ENCODE assay signal across 2 cellular contexts in the genomic region with DNA sequence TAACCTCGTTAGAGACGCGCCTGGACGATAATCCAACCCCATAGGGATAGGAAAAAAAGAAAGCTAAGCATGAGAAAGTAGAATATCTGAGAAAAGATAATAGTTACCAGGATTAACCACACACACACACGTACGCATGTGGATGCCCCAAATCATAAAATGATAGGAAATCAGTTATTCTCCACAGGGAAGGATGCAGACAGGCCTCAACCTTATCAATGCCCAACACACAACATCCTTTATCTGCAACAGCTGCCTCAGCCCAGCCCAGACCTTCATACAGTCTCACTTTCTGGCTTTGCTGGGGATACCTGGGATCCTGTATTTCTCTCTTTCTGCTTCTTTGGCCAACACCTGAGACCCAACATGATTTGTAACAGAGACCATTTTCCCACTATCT.
TF ChIP-seq lines count a peak whose summit lies in the region.

No MANE protein-coding gene starts in this region.

TF ChIP-seq in GM23338, 12 proteins besides CTCF, POLR2A, EP300 and RAD21 (continued from another document and continues in another):
- TF ChIP-seq, protein P1, sequence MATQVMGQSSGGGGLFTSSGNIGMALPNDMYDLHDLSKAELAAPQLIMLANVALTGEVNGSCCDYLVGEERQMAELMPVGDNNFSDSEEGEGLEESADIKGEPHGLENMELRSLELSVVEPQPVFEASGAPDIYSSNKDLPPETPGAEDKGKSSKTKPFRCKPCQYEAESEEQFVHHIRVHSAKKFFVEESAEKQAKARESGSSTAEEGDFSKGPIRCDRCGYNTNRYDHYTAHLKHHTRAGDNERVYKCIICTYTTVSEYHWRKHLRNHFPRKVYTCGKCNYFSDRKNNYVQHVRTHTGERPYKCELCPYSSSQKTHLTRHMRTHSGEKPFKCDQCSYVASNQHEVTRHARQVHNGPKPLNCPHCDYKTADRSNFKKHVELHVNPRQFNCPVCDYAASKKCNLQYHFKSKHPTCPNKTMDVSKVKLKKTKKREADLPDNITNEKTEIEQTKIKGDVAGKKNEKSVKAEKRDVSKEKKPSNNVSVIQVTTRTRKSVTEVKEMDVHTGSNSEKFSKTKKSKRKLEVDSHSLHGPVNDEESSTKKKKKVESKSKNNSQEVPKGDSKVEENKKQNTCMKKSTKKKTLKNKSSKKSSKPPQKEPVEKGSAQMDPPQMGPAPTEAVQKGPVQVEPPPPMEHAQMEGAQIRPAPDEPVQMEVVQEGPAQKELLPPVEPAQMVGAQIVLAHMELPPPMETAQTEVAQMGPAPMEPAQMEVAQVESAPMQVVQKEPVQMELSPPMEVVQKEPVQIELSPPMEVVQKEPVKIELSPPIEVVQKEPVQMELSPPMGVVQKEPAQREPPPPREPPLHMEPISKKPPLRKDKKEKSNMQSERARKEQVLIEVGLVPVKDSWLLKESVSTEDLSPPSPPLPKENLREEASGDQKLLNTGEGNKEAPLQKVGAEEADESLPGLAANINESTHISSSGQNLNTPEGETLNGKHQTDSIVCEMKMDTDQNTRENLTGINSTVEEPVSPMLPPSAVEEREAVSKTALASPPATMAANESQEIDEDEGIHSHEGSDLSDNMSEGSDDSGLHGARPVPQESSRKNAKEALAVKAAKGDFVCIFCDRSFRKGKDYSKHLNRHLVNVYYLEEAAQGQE (IDR thresholded peaks at IDR 0.05; ENCODE audit: unreplicated experiment), result no peak
- TF ChIP-seq EZH2phosphoT487 (IDR thresholded peaks at IDR 0.05; ENCODE audit: unreplicated experiment) (no peak), EZH2 (IDR thresholded peaks at IDR 0.05; ENCODE audit: low read depth, unreplicated experiment) (no peak), ZNF331 (CRISPR knock-in tag; IDR thresholded peaks at IDR 0.05; ENCODE audit: low read depth) (no peak), NANOG (IDR thresholded peaks at IDR 0.05; ENCODE audit: borderline replicate concordance) (no peak), STAT1 (IDR thresholded peaks at IDR 0.05; ENCODE audit: unreplicated experiment) (no peak), CREB1 (CRISPR knock-in tag; IDR thresholded peaks at IDR 0.05; ENCODE audit: low read depth) (no peak), ZNF114 (CRISPR knock-in tag; IDR thresholded peaks at IDR 0.05) (no peak)
- TF ChIP-seq, protein P2, sequence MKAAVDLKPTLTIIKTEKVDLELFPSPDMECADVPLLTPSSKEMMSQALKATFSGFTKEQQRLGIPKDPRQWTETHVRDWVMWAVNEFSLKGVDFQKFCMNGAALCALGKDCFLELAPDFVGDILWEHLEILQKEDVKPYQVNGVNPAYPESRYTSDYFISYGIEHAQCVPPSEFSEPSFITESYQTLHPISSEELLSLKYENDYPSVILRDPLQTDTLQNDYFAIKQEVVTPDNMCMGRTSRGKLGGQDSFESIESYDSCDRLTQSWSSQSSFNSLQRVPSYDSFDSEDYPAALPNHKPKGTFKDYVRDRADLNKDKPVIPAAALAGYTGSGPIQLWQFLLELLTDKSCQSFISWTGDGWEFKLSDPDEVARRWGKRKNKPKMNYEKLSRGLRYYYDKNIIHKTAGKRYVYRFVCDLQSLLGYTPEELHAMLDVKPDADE (IDR thresholded peaks at IDR 0.05), result no peak
- TF ChIP-seq, protein P3, sequence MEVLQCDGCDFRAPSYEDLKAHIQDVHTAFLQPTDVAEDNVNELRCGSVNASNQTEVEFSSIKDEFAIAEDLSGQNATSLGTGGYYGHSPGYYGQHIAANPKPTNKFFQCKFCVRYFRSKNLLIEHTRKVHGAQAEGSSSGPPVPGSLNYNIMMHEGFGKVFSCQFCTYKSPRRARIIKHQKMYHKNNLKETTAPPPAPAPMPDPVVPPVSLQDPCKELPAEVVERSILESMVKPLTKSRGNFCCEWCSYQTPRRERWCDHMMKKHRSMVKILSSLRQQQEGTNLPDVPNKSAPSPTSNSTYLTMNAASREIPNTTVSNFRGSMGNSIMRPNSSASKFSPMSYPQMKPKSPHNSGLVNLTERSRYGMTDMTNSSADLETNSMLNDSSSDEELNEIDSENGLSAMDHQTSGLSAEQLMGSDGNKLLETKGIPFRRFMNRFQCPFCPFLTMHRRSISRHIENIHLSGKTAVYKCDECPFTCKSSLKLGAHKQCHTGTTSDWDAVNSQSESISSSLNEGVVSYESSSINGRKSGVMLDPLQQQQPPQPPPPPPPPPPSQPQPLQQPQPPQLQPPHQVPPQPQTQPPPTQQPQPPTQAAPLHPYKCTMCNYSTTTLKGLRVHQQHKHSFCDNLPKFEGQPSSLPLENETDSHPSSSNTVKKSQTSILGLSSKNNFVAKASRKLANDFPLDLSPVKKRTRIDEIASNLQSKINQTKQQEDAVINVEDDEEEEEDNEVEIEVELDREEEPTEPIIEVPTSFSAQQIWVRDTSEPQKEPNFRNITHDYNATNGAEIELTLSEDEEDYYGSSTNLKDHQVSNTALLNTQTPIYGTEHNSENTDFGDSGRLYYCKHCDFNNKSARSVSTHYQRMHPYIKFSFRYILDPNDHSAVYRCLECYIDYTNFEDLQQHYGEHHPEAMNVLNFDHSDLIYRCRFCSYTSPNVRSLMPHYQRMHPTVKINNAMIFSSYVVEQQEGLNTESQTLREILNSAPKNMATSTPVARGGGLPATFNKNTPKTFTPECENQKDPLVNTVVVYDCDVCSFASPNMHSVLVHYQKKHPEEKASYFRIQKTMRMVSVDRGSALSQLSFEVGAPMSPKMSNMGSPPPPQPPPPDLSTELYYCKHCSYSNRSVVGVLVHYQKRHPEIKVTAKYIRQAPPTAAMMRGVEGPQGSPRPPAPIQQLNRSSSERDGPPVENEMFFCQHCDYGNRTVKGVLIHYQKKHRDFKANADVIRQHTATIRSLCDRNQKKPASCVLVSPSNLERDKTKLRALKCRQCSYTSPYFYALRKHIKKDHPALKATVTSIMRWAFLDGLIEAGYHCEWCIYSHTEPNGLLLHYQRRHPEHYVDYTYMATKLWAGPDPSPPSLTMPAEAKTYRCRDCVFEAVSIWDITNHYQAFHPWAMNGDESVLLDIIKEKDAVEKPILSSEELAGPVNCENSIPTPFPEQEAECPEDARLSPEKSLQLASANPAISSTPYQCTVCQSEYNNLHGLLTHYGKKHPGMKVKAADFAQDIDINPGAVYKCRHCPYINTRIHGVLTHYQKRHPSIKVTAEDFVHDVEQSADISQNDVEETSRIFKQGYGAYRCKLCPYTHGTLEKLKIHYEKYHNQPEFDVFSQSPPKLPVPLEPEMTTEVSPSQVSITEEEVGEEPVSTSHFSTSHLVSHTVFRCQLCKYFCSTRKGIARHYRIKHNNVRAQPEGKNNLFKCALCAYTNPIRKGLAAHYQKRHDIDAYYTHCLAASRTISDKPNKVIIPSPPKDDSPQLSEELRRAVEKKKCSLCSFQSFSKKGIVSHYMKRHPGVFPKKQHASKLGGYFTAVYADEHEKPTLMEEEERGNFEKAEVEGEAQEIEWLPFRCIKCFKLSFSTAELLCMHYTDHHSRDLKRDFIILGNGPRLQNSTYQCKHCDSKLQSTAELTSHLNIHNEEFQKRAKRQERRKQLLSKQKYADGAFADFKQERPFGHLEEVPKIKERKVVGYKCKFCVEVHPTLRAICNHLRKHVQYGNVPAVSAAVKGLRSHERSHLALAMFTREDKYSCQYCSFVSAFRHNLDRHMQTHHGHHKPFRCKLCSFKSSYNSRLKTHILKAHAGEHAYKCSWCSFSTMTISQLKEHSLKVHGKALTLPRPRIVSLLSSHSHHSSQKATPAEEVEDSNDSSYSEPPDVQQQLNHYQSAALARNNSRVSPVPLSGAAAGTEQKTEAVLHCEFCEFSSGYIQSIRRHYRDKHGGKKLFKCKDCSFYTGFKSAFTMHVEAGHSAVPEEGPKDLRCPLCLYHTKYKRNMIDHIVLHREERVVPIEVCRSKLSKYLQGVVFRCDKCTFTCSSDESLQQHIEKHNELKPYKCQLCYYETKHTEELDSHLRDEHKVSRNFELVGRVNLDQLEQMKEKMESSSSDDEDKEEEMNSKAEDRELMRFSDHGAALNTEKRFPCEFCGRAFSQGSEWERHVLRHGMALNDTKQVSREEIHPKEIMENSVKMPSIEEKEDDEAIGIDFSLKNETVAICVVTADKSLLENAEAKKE (CRISPR knock-in tag; IDR thresholded peaks at IDR 0.05), result no peak

TF ChIP-seq in K562, 482 proteins besides CTCF, POLR2A, EP300 and RAD21 (continued from another document and continues in another):
- TF ChIP-seq, protein P4, sequence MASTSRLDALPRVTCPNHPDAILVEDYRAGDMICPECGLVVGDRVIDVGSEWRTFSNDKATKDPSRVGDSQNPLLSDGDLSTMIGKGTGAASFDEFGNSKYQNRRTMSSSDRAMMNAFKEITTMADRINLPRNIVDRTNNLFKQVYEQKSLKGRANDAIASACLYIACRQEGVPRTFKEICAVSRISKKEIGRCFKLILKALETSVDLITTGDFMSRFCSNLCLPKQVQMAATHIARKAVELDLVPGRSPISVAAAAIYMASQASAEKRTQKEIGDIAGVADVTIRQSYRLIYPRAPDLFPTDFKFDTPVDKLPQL (IDR thresholded peaks at IDR 0.05; ENCODE audit: extremely low read depth, insufficient read length), result no peak
- TF ChIP-seq, protein P5, sequence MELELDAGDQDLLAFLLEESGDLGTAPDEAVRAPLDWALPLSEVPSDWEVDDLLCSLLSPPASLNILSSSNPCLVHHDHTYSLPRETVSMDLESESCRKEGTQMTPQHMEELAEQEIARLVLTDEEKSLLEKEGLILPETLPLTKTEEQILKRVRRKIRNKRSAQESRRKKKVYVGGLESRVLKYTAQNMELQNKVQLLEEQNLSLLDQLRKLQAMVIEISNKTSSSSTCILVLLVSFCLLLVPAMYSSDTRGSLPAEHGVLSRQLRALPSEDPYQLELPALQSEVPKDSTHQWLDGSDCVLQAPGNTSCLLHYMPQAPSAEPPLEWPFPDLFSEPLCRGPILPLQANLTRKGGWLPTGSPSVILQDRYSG (tag; conservative IDR thresholded peaks at IDR 0.05; ENCODE audit: low read depth), result no peak
- TF ChIP-seq FOXP1 (CRISPR knock-in tag; IDR thresholded peaks at IDR 0.05) (no peak), ZNF431 (CRISPR knock-in tag; IDR thresholded peaks at IDR 0.05) (no peak), MAZ (CRISPR knock-in tag; conservative IDR thresholded peaks at IDR 0.05 in 1 of 2, IDR thresholded peaks at IDR 0.05 in 1 of 2) (no peak), HCFC1 (IDR thresholded peaks at IDR 0.05; ENCODE audit: low read depth, low read length) (no peak), TCF3 (CRISPR knock-in tag; IDR thresholded peaks at IDR 0.05) (peak; percentile 63), CBFA2T2 (conservative IDR thresholded peaks at IDR 0.05) (peak; percentile 60), TAL1 (IDR thresholded peaks at IDR 0.05) (peak; percentile 61), U2AF1 (optimal IDR thresholded peaks at IDR 0.05; ENCODE audit: low read depth, low read length) (no peak), BCL6 (CRISPR knock-in tag; IDR thresholded peaks at IDR 0.05) (no peak)
- TF ChIP-seq, protein P6, sequence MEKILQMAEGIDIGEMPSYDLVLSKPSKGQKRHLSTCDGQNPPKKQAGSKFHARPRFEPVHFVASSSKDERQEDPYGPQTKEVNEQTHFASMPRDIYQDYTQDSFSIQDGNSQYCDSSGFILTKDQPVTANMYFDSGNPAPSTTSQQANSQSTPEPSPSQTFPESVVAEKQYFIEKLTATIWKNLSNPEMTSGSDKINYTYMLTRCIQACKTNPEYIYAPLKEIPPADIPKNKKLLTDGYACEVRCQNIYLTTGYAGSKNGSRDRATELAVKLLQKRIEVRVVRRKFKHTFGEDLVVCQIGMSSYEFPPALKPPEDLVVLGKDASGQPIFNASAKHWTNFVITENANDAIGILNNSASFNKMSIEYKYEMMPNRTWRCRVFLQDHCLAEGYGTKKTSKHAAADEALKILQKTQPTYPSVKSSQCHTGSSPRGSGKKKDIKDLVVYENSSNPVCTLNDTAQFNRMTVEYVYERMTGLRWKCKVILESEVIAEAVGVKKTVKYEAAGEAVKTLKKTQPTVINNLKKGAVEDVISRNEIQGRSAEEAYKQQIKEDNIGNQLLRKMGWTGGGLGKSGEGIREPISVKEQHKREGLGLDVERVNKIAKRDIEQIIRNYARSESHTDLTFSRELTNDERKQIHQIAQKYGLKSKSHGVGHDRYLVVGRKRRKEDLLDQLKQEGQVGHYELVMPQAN (IDR thresholded peaks at IDR 0.05; ENCODE audit: borderline replicate concordance), result no peak
- TF ChIP-seq, protein P7, sequence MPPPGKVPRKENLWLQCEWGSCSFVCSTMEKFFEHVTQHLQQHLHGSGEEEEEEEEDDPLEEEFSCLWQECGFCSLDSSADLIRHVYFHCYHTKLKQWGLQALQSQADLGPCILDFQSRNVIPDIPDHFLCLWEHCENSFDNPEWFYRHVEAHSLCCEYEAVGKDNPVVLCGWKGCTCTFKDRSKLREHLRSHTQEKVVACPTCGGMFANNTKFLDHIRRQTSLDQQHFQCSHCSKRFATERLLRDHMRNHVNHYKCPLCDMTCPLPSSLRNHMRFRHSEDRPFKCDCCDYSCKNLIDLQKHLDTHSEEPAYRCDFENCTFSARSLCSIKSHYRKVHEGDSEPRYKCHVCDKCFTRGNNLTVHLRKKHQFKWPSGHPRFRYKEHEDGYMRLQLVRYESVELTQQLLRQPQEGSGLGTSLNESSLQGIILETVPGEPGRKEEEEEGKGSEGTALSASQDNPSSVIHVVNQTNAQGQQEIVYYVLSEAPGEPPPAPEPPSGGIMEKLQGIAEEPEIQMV (tag; conservative IDR thresholded peaks at IDR 0.05; ENCODE audit: low read depth), result no peak
- TF ChIP-seq, protein P8, sequence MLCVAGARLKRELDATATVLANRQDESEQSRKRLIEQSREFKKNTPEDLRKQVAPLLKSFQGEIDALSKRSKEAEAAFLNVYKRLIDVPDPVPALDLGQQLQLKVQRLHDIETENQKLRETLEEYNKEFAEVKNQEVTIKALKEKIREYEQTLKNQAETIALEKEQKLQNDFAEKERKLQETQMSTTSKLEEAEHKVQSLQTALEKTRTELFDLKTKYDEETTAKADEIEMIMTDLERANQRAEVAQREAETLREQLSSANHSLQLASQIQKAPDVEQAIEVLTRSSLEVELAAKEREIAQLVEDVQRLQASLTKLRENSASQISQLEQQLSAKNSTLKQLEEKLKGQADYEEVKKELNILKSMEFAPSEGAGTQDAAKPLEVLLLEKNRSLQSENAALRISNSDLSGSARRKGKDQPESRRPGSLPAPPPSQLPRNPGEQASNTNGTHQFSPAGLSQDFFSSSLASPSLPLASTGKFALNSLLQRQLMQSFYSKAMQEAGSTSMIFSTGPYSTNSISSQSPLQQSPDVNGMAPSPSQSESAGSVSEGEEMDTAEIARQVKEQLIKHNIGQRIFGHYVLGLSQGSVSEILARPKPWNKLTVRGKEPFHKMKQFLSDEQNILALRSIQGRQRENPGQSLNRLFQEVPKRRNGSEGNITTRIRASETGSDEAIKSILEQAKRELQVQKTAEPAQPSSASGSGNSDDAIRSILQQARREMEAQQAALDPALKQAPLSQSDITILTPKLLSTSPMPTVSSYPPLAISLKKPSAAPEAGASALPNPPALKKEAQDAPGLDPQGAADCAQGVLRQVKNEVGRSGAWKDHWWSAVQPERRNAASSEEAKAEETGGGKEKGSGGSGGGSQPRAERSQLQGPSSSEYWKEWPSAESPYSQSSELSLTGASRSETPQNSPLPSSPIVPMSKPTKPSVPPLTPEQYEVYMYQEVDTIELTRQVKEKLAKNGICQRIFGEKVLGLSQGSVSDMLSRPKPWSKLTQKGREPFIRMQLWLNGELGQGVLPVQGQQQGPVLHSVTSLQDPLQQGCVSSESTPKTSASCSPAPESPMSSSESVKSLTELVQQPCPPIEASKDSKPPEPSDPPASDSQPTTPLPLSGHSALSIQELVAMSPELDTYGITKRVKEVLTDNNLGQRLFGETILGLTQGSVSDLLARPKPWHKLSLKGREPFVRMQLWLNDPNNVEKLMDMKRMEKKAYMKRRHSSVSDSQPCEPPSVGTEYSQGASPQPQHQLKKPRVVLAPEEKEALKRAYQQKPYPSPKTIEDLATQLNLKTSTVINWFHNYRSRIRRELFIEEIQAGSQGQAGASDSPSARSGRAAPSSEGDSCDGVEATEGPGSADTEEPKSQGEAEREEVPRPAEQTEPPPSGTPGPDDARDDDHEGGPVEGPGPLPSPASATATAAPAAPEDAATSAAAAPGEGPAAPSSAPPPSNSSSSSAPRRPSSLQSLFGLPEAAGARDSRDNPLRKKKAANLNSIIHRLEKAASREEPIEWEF (CRISPR knock-in tag; IDR thresholded peaks at IDR 0.05), result no peak
